In genomic region chr11:63768232-63769043, GRCh38 we compare ENCODE assay signal across 8 cellular contexts. TPM values are rescaled to one million over a fixed set of nuclear protein-coding genes. Genes with fewer than 3 reads are reported as not detected.
DNase-seq lines count a peak whose midpoint lies in the region; TF ChIP-seq lines count a peak whose summit lies in the region.

ZFTA (minus strand) TSS chr11:63768775; CDS start chr11:63768622, 153 bp downstream.

- in situ Hi-C loops in GM23248 (cut with MboI) = no loop called here

- 1 to 3% methylated on average over 19 to 96 of the region's 114 CpGs for WGBS in GM23248 (ENCODE audit: low coverage in 1 of 2, low lambda C conversion rate in 2 of 2, missing lambda C conversion rate in 2 of 2), 2 experiments

- H3K9me3 ChIP-seq in DOHH2 (ENCODE audit: control insufficient read depth, insufficient read depth, low read length) (no peaks in the 10 kb centered on the region), GM23248 (ENCODE audit: low read depth) (no peaks in the 10 kb centered on the region), WERI-Rb-1 (ENCODE audit: severe bottlenecking) (no peaks in the 10 kb centered on the region)

- TF ChIP-seq CTCF in DOHH2 (IDR thresholded peaks at IDR 0.05; ENCODE audit: low read depth, low read length, poor library complexity, severe bottlenecking) (peak; percentile 1), WERI-Rb-1 (IDR thresholded peaks at IDR 0.05; ENCODE audit: low read depth, low read length) (peak; percentile 75), cardiac fibroblast (IDR thresholded peaks at IDR 0.05; ENCODE audit: low read depth, low read length) (peak; percentile 24)

- peak within 1 kb of the TSS; percentile 84 for H2AFZ ChIP-seq in GM23248

- H3K79me2 ChIP-seq in DOHH2 (ENCODE audit: control insufficient read depth, low read length) (peaks cover 18% of the 10 kb centered on the region), GM23248 (ENCODE audit: insufficient read depth) (peaks cover 24% of the 10 kb centered on the region)

- peak within 1 kb of the TSS; percentile 91 for H3K4me3 ChIP-seq in DOHH2 (ENCODE audit: low read length)
- H3K4me3 ChIP-seq in GM23248 = peak within 1 kb of the TSS; percentile 92
- H3K4me3 ChIP-seq in WERI-Rb-1 (ENCODE audit: low read depth, low read length) = peak within 1 kb of the TSS; percentile 64
- peak within 1 kb of the TSS; percentile 77 to 78 for H3K4me3 ChIP-seq in cardiac fibroblast (replicated peaks in 1 of 2; ENCODE audit: low read depth in 2 of 2, low read length in 2 of 2)

- peaks cover 4% of the 10 kb centered on the region; the same call in 1 of the 2 replicates for H3K36me3 ChIP-seq in DOHH2 (ENCODE audit: control insufficient read depth, low read length)
- no peaks in the 10 kb centered on the region for H3K36me3 ChIP-seq in GM23248 (ENCODE audit: low read depth)
- peaks cover 27% of the 10 kb centered on the region for H3K36me3 ChIP-seq in WERI-Rb-1

- H3K9me2 ChIP-seq in DOHH2 (replicated peaks; ENCODE audit: control insufficient read depth, low read length) (no peaks in the 10 kb centered on the region), GM23248 (ENCODE audit: insufficient read depth) (no peaks in the 10 kb centered on the region)

- H4K20me1 ChIP-seq in DOHH2 (ENCODE audit: control insufficient read depth, insufficient read depth, low read depth, low read length) (peaks cover 13% of the 10 kb centered on the region; the same call in 1 of the 2 replicates), GM23248 (ENCODE audit: insufficient read depth) (no peaks in the 10 kb centered on the region)

- DNase-seq in GM23248 (peak; percentile 82), NCI-H1092 (lab: John Stamatoyannopoulos, UW) (peak; percentile 61), WERI-Rb-1 (peak; percentile 76), cardiac fibroblast (ENCODE audit: low read depth in 2 of 2) (peak; percentile 62 to 70), islet precursor cell (peak; percentile 68), GOT3 (lab: John Stamatoyannopoulos, UW) (no peak)
- DNase-seq in stimulated activated CD4-positive, alpha-beta T cell treated with anti-CD3 and anti-CD28 coated beads, Interleukin-12 subunit alpha, Interleukin-12 subunit beta, amount 100 ng/mL, for 48 hours (ENCODE audit: low read depth in 2 of 3, low spot score in 1 of 3) = peak in 2 of 3 donors; percentile 28 to 34

- peak within 1 kb of the TSS; percentile 84 for H3K4me2 ChIP-seq in DOHH2 (ENCODE audit: low read length)
- peak within 1 kb of the TSS; percentile 83 for H3K4me2 ChIP-seq in GM23248 (ENCODE audit: unreplicated experiment)

- H3K4me1 ChIP-seq in DOHH2 (ENCODE audit: control insufficient read depth, low read length) = peaks cover 18% of the 10 kb centered on the region
- peaks cover 6% of the 10 kb centered on the region; the same call in 1 of the 2 replicates for H3K4me1 ChIP-seq in GM23248 (ENCODE audit: insufficient read depth)

- 0 out of 2 replicates have a peak within 1 kb of the TSS, but pooled peaks have one; percentile 2 for H3K27ac ChIP-seq in DOHH2 (ENCODE audit: low read depth, low read length)
- peak within 1 kb of the TSS; percentile 42 for H3K27ac ChIP-seq in GM23248
- peak within 1 kb of the TSS; percentile 67 for H3K27ac ChIP-seq in WERI-Rb-1

- peak within 1 kb of the TSS; percentile 83 for H3K9ac ChIP-seq in GM23248

- peaks cover 3% of the 10 kb centered on the region; the same call in 1 of the 2 replicates for H3F3A ChIP-seq in DOHH2 (ENCODE audit: control insufficient read depth, insufficient read depth)
- peaks cover 16% of the 10 kb centered on the region for H3F3A ChIP-seq in GM23248 (ENCODE audit: insufficient read depth)

- peaks cover 38% of the 10 kb centered on the region for H3K27me3 ChIP-seq in DOHH2 (ENCODE audit: control insufficient read depth, low read length)
- no peaks in the 10 kb centered on the region for H3K27me3 ChIP-seq in GM23248 (replicated peaks; ENCODE audit: insufficient read depth)
- no peaks in the 10 kb centered on the region for H3K27me3 ChIP-seq in WERI-Rb-1 (ENCODE audit: insufficient read depth, low read depth, severe bottlenecking)

RNA-seq across cellular contexts. Expression of gene ZFTA, which starts in this region (rescaled TPM):
- total RNA-seq in GM23248 (2014; rRNA removed; shearing (Covaris generic)) = 16.6 and 23.0 TPM in 2 replicates
- polyA plus RNA-seq in GM23248 (2016; fragmentation: Nextera tagmentation; extraction: Ambion mirVana) = 0.87 and 0.96 TPM in 2 replicates

Comparison
In these comparisons a context has a peak if more than half of its experiments do, and no peak if none do; other contexts are left out.
1. H3K27ac ChIP-seq: peak in every context shown above with its lines; median percentile 67 in WERI-Rb-1; 42 in GM23248; 2 in DOHH2.
2. CTCF ChIP-seq: peak in every context shown above with its lines; median percentile 75 in WERI-Rb-1; 24 in cardiac fibroblast; 1 in DOHH2.